ENCODE assay signal across 28 cellular contexts in the genomic region with DNA sequence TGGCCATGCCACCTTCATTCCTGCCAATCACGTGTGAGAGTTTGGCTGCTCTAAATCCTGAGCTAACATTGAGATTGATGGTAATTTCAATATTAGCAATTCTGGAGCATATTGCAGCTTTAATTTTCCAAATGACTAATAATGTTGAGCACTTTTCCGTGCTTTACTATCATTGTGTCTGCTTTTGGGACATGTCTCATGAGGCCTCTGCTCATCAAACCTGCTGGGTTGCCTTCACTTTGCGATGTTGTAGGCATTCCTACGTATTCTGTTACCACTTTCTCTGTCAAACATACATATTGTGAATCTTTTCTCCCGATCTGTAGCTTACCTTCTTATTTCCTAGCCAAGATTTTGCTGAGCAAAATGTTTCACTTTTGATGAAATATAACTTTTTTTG.
"Had no signal": no experiment of that assay in that cellular context is flagged by ENCODE, and none has a peak within 500 bp of the region (broad histone marks: within the 10 kb centered on the region; RNA-seq: fewer than 3 reads in every experiment).

No MANE protein-coding gene starts in this region.

- H3K4me3 Mint-ChIP-seq: dendritic cell treated with granulocyte-macrophage colony-stimulating factor and Interleukin-4, amounts not matched to agents 40 ng/mL and 50 ng/mL, for 4 days; effector memory CD8-positive, alpha-beta T cell; endodermal cell had no signal

- DNase-seq: colonic mucosa; cortex of kidney; dermis blood vessel endothelial cell; dorsolateral prefrontal cortex; effector CD4-positive, alpha-beta T cell; effector CD8-positive, alpha-beta T cell; effector memory CD4-positive, alpha-beta T cell; effector memory CD8-positive, alpha-beta T cell; endodermal cell; erythroblast; esophagus squamous epithelium; foreskin fibroblast; foreskin keratinocyte; foreskin melanocyte; gastrocnemius medialis; glutamatergic neuron; head of caudate nucleus; heart left ventricle; heart right ventricle had no signal

- H3K9me3 ChIP-seq: colonic mucosa, esophagus muscularis mucosa, esophagus squamous epithelium, gastrocnemius medialis, gastroesophageal sphincter, heart left ventricle, heart right ventricle had no signal

- H3K27me3 ChIP-seq: colonic mucosa, foreskin keratinocyte, gastrocnemius medialis, gastroesophageal sphincter had no signal

- FAIRE-seq: colon, endometrium, endothelial cell of umbilical vein, frontal cortex had no signal

- H3K27ac Mint-ChIP-seq: dendritic cell treated with granulocyte-macrophage colony-stimulating factor and Interleukin-4, amounts not matched to agents 40 ng/mL and 50 ng/mL, for 4 days; effector memory CD8-positive, alpha-beta T cell; endodermal cell had no signal

- H3K36me3 ChIP-seq: colonic mucosa, esophagus muscularis mucosa, esophagus squamous epithelium, gastrocnemius medialis, gastroesophageal sphincter, heart left ventricle, heart right ventricle had no signal

- H3K27me3 Mint-ChIP-seq: dendritic cell treated with granulocyte-macrophage colony-stimulating factor and Interleukin-4, amounts not matched to agents 40 ng/mL and 50 ng/mL, for 4 days had no signal

- H3K4me3 ChIP-seq: colonic mucosa, coronary artery, dorsolateral prefrontal cortex, esophagus muscularis mucosa, esophagus squamous epithelium, gastrocnemius medialis, gastroesophageal sphincter, heart left ventricle, heart right ventricle had no signal

- H3K4me1 Mint-ChIP-seq: endodermal cell had no signal

- H3K9me3 Mint-ChIP-seq: dendritic cell treated with granulocyte-macrophage colony-stimulating factor and Interleukin-4, amounts not matched to agents 40 ng/mL and 50 ng/mL, for 4 days; effector memory CD8-positive, alpha-beta T cell; endodermal cell had no signal

- H3K4me1 ChIP-seq: colonic mucosa, esophagus muscularis mucosa, esophagus squamous epithelium, foreskin keratinocyte, gastrocnemius medialis, gastroesophageal sphincter, heart left ventricle, heart right ventricle had no signal

- H3K27ac ChIP-seq: colonic mucosa, coronary artery, dorsolateral prefrontal cortex, epithelial cell of prostate, esophagus muscularis mucosa, esophagus squamous epithelium, foreskin keratinocyte, gastrocnemius medialis, gastroesophageal sphincter, heart left ventricle, heart right ventricle had no signal
